1 cellular context compared by ENCODE assay signal in genomic region chr6:16756660-16757270, GRCh38.
A peak's percentile ranks its signal among the peaks of the same experiment; 100 is the strongest.
TF ChIP-seq lines count a peak whose summit lies in the region.

No MANE protein-coding gene starts in this region.

TF ChIP-seq in K562, 482 proteins besides CTCF, POLR2A, EP300 and RAD21:
- TF ChIP-seq ZNF707 (CRISPR knock-in tag; conservative IDR thresholded peaks at IDR 0.05) (no peak), CEBPG (CRISPR knock-in tag; IDR thresholded peaks at IDR 0.05) (no peak), CEBPG (tag; conservative IDR thresholded peaks at IDR 0.05 in 1 of 2, IDR thresholded peaks at IDR 0.05 in 1 of 2) (peak in 1 of 2 experiments; percentile 18; a peak in 2 of 4 replicates), ZSCAN29 (IDR thresholded peaks at IDR 0.05) (no peak), PKNOX1 (IDR thresholded peaks at IDR 0.05) (peak; percentile 42; the same call in 1 of the 2 replicates), RFX7 (CRISPR knock-in tag; IDR thresholded peaks at IDR 0.05) (no peak), ZBTB1 (CRISPR knock-in tag; IDR thresholded peaks at IDR 0.05; ENCODE audit: borderline replicate concordance, low read depth) (no peak), ZNF551 (CRISPR knock-in tag; IDR thresholded peaks at IDR 0.05) (no peak), TEAD2 (tag; IDR thresholded peaks at IDR 0.05) (no peak), SAFB (IDR thresholded peaks at IDR 0.05; ENCODE audit: borderline replicate concordance, low read depth, low read length) (0 out of 2 replicates have a peak, but pooled peaks have one; percentile 31), ZNF274 (IDR thresholded peaks at IDR 0.05; ENCODE audit: borderline replicate concordance, low read depth, low read length) (0 out of 2 replicates have a peak, but pooled peaks have one; percentile 5)
